ENCODE assay signal across 2 cellular contexts in the genomic region with DNA sequence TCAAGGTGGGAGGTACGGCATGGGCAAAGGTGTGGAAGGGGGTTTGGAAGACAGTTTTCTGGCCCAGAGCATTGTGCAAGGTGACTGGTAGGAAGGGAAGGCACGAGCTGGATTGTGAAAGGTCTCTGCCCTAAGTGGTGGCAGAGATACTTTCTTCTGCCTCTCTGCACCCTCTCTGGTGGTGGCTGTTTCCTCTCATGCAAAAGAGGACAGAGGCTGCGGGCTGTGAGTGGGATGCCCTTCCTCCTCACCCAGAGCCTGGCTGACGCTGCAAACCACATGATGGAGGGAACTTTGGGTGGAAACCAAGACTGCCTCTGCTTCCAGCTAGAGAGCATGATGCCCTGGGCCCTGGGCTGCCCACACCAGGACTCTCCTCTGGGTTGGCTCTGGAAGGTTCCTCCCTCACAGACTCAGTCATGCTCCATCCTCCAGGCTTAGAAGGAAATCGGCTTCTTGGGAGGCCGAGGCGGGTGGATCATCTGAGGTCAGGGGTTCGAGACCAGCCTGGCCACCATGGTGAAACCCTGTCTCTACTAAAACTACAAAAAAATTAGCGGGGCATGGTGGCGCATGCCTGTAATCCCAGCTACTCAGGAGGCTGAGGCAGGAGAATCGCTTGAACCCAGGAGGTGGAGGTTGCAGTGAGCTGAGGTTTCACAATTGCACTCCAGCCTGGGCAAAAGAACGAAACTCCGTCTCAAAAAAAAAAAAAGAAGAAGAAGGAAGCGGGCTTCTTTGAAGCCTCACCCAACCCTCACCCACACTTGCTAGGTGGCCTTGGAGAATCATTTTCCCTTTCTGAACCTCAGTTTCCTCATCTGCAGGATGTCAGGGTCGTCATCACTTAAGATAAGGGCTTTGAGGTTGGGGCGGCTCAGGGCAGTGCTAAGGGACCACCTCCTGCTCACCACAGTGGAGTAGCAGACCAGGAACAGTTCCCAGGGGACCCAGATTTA.
TF ChIP-seq lines count a peak whose summit lies in the region.

No MANE protein-coding gene starts in this region.

TF ChIP-seq in liver, 16 proteins besides CTCF, POLR2A, EP300 and RAD21:
- TF ChIP-seq FOXA2 (IDR thresholded peaks at IDR 0.05) (no peak), GABPA (IDR thresholded peaks at IDR 0.05 in 1 of 2, conservative IDR thresholded peaks at IDR 0.05 in 1 of 2) (no peak)
- TF ChIP-seq, protein P1, sequence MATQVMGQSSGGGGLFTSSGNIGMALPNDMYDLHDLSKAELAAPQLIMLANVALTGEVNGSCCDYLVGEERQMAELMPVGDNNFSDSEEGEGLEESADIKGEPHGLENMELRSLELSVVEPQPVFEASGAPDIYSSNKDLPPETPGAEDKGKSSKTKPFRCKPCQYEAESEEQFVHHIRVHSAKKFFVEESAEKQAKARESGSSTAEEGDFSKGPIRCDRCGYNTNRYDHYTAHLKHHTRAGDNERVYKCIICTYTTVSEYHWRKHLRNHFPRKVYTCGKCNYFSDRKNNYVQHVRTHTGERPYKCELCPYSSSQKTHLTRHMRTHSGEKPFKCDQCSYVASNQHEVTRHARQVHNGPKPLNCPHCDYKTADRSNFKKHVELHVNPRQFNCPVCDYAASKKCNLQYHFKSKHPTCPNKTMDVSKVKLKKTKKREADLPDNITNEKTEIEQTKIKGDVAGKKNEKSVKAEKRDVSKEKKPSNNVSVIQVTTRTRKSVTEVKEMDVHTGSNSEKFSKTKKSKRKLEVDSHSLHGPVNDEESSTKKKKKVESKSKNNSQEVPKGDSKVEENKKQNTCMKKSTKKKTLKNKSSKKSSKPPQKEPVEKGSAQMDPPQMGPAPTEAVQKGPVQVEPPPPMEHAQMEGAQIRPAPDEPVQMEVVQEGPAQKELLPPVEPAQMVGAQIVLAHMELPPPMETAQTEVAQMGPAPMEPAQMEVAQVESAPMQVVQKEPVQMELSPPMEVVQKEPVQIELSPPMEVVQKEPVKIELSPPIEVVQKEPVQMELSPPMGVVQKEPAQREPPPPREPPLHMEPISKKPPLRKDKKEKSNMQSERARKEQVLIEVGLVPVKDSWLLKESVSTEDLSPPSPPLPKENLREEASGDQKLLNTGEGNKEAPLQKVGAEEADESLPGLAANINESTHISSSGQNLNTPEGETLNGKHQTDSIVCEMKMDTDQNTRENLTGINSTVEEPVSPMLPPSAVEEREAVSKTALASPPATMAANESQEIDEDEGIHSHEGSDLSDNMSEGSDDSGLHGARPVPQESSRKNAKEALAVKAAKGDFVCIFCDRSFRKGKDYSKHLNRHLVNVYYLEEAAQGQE (IDR thresholded peaks at IDR 0.05), result no peak

TF ChIP-seq in HepG2, 621 proteins besides CTCF, POLR2A, EP300 and RAD21:
- TF ChIP-seq, protein P2, sequence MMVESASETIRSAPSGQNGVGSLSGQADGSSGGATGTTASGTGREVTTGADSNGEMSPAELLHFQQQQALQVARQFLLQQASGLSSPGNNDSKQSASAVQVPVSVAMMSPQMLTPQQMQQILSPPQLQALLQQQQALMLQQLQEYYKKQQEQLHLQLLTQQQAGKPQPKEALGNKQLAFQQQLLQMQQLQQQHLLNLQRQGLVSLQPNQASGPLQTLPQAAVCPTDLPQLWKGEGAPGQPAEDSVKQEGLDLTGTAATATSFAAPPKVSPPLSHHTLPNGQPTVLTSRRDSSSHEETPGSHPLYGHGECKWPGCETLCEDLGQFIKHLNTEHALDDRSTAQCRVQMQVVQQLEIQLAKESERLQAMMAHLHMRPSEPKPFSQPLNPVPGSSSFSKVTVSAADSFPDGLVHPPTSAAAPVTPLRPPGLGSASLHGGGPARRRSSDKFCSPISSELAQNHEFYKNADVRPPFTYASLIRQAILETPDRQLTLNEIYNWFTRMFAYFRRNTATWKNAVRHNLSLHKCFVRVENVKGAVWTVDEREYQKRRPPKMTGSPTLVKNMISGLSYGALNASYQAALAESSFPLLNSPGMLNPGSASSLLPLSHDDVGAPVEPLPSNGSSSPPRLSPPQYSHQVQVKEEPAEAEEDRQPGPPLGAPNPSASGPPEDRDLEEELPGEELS (CRISPR knock-in tag; IDR thresholded peaks at IDR 0.05), result no peak
- no peak for TF ChIP-seq ZNF274 (CRISPR knock-in tag; IDR thresholded peaks at IDR 0.05)
- no peak for TF ChIP-seq KDM3A (CRISPR knock-in tag; IDR thresholded peaks at IDR 0.05; ENCODE audit: low read depth)
- TF ChIP-seq, protein P3, sequence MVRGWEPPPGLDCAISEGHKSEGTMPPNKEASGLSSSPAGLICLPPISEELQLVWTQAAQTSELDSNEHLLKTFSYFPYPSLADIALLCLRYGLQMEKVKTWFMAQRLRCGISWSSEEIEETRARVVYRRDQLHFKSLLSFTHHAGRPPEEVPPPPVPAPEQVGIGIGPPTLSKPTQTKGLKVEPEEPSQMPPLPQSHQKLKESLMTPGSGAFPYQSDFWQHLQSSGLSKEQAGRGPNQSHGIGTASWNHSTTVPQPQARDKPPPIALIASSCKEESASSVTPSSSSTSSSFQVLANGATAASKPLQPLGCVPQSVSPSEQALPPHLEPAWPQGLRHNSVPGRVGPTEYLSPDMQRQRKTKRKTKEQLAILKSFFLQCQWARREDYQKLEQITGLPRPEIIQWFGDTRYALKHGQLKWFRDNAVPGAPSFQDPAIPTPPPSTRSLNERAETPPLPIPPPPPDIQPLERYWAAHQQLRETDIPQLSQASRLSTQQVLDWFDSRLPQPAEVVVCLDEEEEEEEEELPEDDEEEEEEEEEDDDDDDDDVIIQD (CRISPR knock-in tag; IDR thresholded peaks at IDR 0.05; ENCODE audit: low read depth), result no peak
- TF ChIP-seq ZSCAN30 (CRISPR knock-in tag; IDR thresholded peaks at IDR 0.05), result no peak
- TF ChIP-seq, protein P4, sequence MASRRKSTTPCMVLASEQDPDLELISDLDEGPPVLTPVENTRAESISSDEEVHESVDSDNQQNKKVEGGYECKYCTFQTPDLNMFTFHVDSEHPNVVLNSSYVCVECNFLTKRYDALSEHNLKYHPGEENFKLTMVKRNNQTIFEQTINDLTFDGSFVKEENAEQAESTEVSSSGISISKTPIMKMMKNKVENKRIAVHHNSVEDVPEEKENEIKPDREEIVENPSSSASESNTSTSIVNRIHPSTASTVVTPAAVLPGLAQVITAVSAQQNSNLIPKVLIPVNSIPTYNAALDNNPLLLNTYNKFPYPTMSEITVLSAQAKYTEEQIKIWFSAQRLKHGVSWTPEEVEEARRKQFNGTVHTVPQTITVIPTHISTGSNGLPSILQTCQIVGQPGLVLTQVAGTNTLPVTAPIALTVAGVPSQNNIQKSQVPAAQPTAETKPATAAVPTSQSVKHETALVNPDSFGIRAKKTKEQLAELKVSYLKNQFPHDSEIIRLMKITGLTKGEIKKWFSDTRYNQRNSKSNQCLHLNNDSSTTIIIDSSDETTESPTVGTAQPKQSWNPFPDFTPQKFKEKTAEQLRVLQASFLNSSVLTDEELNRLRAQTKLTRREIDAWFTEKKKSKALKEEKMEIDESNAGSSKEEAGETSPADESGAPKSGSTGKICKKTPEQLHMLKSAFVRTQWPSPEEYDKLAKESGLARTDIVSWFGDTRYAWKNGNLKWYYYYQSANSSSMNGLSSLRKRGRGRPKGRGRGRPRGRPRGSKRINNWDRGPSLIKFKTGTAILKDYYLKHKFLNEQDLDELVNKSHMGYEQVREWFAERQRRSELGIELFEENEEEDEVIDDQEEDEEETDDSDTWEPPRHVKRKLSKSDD (CRISPR knock-in tag; IDR thresholded peaks at IDR 0.05; ENCODE audit: low read depth), result no peak
- TF ChIP-seq, protein P5, sequence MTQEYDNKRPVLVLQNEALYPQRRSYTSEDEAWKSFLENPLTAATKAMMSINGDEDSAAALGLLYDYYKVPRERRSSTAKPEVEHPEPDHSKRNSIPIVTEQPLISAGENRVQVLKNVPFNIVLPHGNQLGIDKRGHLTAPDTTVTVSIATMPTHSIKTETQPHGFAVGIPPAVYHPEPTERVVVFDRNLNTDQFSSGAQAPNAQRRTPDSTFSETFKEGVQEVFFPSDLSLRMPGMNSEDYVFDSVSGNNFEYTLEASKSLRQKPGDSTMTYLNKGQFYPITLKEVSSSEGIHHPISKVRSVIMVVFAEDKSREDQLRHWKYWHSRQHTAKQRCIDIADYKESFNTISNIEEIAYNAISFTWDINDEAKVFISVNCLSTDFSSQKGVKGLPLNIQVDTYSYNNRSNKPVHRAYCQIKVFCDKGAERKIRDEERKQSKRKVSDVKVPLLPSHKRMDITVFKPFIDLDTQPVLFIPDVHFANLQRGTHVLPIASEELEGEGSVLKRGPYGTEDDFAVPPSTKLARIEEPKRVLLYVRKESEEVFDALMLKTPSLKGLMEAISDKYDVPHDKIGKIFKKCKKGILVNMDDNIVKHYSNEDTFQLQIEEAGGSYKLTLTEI (CRISPR knock-in tag; conservative IDR thresholded peaks at IDR 0.05), result no peak
- TF ChIP-seq ZNF616 (CRISPR knock-in tag; IDR thresholded peaks at IDR 0.05; ENCODE audit: low read depth), result no peak
- TF ChIP-seq SIN3B (IDR thresholded peaks at IDR 0.05; ENCODE audit: low read length), result no peak
- TF ChIP-seq MZF1 (CRISPR knock-in tag; IDR thresholded peaks at IDR 0.05; ENCODE audit: borderline replicate concordance), result no peak
- TF ChIP-seq CAMTA2 (CRISPR knock-in tag; IDR thresholded peaks at IDR 0.05; ENCODE audit: borderline replicate concordance), result no peak
- no peak for TF ChIP-seq ZNF496 (CRISPR knock-in tag; IDR thresholded peaks at IDR 0.05; ENCODE audit: insufficient replicate concordance)
- TF ChIP-seq MXD4 (CRISPR knock-in tag; IDR thresholded peaks at IDR 0.05), result no peak
- TF ChIP-seq SOX13 (IDR thresholded peaks at IDR 0.05), result no peak
- no peak for TF ChIP-seq SOX13 (CRISPR knock-in tag; conservative IDR thresholded peaks at IDR 0.05 in 1 of 2, IDR thresholded peaks at IDR 0.05 in 1 of 2)
- no peak for TF ChIP-seq ATF7-NPFF (CRISPR knock-in tag; IDR thresholded peaks at IDR 0.05; ENCODE audit: low read depth)
- TF ChIP-seq, protein P6, sequence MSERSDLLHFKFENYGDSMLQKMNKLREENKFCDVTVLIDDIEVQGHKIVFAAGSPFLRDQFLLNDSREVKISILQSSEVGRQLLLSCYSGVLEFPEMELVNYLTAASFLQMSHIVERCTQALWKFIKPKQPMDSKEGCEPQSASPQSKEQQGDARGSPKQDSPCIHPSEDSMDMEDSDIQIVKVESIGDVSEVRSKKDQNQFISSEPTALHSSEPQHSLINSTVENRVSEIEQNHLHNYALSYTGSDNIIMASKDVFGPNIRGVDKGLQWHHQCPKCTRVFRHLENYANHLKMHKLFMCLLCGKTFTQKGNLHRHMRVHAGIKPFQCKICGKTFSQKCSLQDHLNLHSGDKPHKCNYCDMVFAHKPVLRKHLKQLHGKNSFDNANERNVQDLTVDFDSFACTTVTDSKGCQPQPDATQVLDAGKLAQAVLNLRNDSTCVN (CRISPR knock-in tag; IDR thresholded peaks at IDR 0.05; ENCODE audit: borderline replicate concordance), result no peak
- TF ChIP-seq KMT2B (CRISPR knock-in tag; IDR thresholded peaks at IDR 0.05), result no peak
- no peak for TF ChIP-seq ASH2L (IDR thresholded peaks at IDR 0.05; ENCODE audit: insufficient read length, low read depth, low read length)
- no peak for TF ChIP-seq ZFX (CRISPR knock-in tag; IDR thresholded peaks at IDR 0.05; ENCODE audit: low read depth)
- TF ChIP-seq SKI (IDR thresholded peaks at IDR 0.05; ENCODE audit: partially characterized antibody), result no peak
